ENCODE assay signal across 16 cellular contexts in the genomic region with DNA sequence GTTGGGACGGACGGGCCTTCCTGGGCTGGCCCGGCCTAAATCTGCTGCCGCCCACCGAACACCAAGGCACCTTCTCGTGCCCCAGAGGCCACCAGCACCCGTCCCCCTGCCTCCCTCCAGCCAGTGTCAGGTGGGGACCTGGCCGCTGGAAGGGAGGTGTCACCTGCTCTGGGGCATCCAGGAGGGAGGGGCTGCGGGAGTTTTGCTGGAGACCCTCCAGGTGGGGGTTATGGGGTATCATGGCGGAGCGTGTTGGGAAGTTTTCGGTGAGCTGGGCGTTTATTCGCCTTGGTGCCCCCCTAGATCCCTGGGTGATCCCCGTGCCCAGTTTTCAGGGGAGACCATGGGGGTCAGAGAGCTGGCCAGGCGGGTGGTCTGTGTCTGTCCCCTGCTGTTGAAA. TPM values are rescaled to one million over a fixed set of nuclear protein-coding genes. Genes with fewer than 3 reads are reported as not detected.
A peak's percentile ranks its signal among the peaks of the same experiment; 100 is the strongest.
DNase-seq lines count a peak whose midpoint lies in the region; FAIRE-seq and TF ChIP-seq lines count a peak whose summit lies in the region.
"Had no signal": no experiment of that assay in that cellular context is flagged by ENCODE, and none has a peak within 500 bp of the region (broad histone marks: within the 10 kb centered on the region; RNA-seq: fewer than 3 reads in every experiment).

No MANE protein-coding gene starts in this region.

- DNase-seq in activated T-cell treated with anti-CD3 and anti-CD28 coated beads, Interleukin-2, amount 50 U/mL, for 24 hours: no peak
- DNase-seq in activated T-cell treated with anti-CD3 and anti-CD28 coated beads, Interleukin-2, amount 50 U/mL, for 48 hours: no peak
- DNase-seq in trophoblast cell (no peak), cerebellar cortex (ENCODE audit: low spot score) (no peak), HTR-8/SVneo (ENCODE audit: insufficient read length, low spot score) (no peak), spleen (no peak)
- DNase-seq: 8988T; Calu3; CD8-positive, alpha-beta T cell; DMS79 treated with DMSO at 0.1 percent for 48 hours; GF-D8; GOT3; H7; HFFc6 had no signal

- H3K4me1 ChIP-seq in trophoblast cell (ENCODE audit: control insufficient read depth in 1 of 2, insufficient read depth in 2 of 2, low read length in 2 of 2): peaks cover 0 to 5% of the 10 kb centered on the region in 2 experiments
- peaks cover 2 to 99% (median 66%) of the 10 kb centered on the region in 6 donors for H3K4me1 ChIP-seq in spleen

- H3K27me3 Mint-ChIP-seq in activated T-cell treated with anti-CD3 and anti-CD28 coated beads, Interleukin-2, amount 50 U/mL, for 24 hours: no peaks in the 10 kb centered on the region
- no peaks in the 10 kb centered on the region for H3K27me3 Mint-ChIP-seq in dendritic cell treated with granulocyte-macrophage colony-stimulating factor and Interleukin-4, amounts not matched to agents 40 ng/mL and 50 ng/mL, for 4 days

- no peak overlapping the region for H3K14ac ChIP-seq in trophoblast cell (ENCODE audit: low read length)

- H3K79me2 ChIP-seq in trophoblast cell (ENCODE audit: control insufficient read depth, insufficient read depth, low read length, poor library complexity): peaks cover 27% of the 10 kb centered on the region

- no peak overlapping the region for H2BK12ac ChIP-seq in trophoblast cell (ENCODE audit: low read length)

- no peak overlapping the region for H3K9ac ChIP-seq in trophoblast cell (ENCODE audit: low read length)
- H3K9ac ChIP-seq: BLaER1 treated with 17β-estradiol and CSF1 and Interleukin-3, amounts not matched to agents 10 nM and 100 nM had no signal

- H4K12ac ChIP-seq in trophoblast cell (ENCODE audit: low read depth, low read length): no peak overlapping the region

- H3K4me3 Mint-ChIP-seq in activated T-cell treated with anti-CD3 and anti-CD28 coated beads, Interleukin-2, amount 50 U/mL, for 24 hours: no peak overlapping the region
- no peak overlapping the region for H3K4me3 Mint-ChIP-seq in dendritic cell treated with granulocyte-macrophage colony-stimulating factor and Interleukin-4, amounts not matched to agents 40 ng/mL and 50 ng/mL, for 4 days
- H3K4me3 Mint-ChIP-seq: CD8-positive, alpha-beta T cell; HFFc6 had no signal

- no peak overlapping the region for H3K4me2 ChIP-seq in trophoblast cell (ENCODE audit: low read length)

- no peak for TF ChIP-seq CTCF in spleen (IDR thresholded peaks at IDR 0.05 in 8 of 11, conservative IDR thresholded peaks at IDR 0.05 in 3 of 11)

- H3K27me3 ChIP-seq in trophoblast cell (ENCODE audit: insufficient read depth, low read length): no peaks in the 10 kb centered on the region
- no peaks in the 10 kb centered on the region for H3K27me3 ChIP-seq in spleen (replicated peaks in 1 of 7)
- H3K27me3 ChIP-seq: BLaER1 treated with 17β-estradiol and CSF1 and Interleukin-3, amounts not matched to agents 10 nM and 100 nM had no signal

- H3K36me3 Mint-ChIP-seq in activated T-cell treated with anti-CD3 and anti-CD28 coated beads, Interleukin-2, amount 50 U/mL, for 24 hours (ENCODE audit: low read depth): peaks cover 33% of the 10 kb centered on the region
- H3K36me3 Mint-ChIP-seq in dendritic cell treated with granulocyte-macrophage colony-stimulating factor and Interleukin-4, amounts not matched to agents 40 ng/mL and 50 ng/mL, for 4 days (ENCODE audit: low read depth): peaks cover 82% of the 10 kb centered on the region

- H3K9me3 Mint-ChIP-seq in activated T-cell treated with anti-CD3 and anti-CD28 coated beads, Interleukin-2, amount 50 U/mL, for 24 hours: no peaks in the 10 kb centered on the region
- H3K9me3 Mint-ChIP-seq in dendritic cell treated with granulocyte-macrophage colony-stimulating factor and Interleukin-4, amounts not matched to agents 40 ng/mL and 50 ng/mL, for 4 days: no peaks in the 10 kb centered on the region
- H3K9me3 Mint-ChIP-seq: CD8-positive, alpha-beta T cell; HFFc6 had no signal

- no peak overlapping the region for H2BK5ac ChIP-seq in trophoblast cell (ENCODE audit: low read depth, low read length, poor library complexity)

- no peaks in the 10 kb centered on the region for H3K79me1 ChIP-seq in trophoblast cell (ENCODE audit: low read length)

- H3K4me3 ChIP-seq in trophoblast cell (ENCODE audit: low read depth, low read length) (no peak overlapping the region), spleen (no peak overlapping the region)
- H3K4me3 ChIP-seq: BLaER1 treated with 17β-estradiol and CSF1 and Interleukin-3, amounts not matched to agents 10 nM and 100 nM had no signal

- no peak for FAIRE-seq in HTR-8/SVneo (lab: Jason Lieb, UNC)

- TF ChIP-seq POLR2A in spleen (IDR thresholded peaks at IDR 0.05): no peak

- no peak overlapping the region for H2AFZ ChIP-seq in trophoblast cell (ENCODE audit: insufficient read depth, low read length, poor library complexity)

- no peak overlapping the region for H2BK120ac ChIP-seq in trophoblast cell (ENCODE audit: insufficient read depth, low read length, poor library complexity)

- no peak overlapping the region for H4K91ac ChIP-seq in trophoblast cell (ENCODE audit: low read depth, low read length)

- no peak overlapping the region for H3K23ac ChIP-seq in trophoblast cell (ENCODE audit: low read length)

- no peak overlapping the region for H4K8ac ChIP-seq in trophoblast cell (ENCODE audit: low read depth, low read length)

- no peak overlapping the region for H2AK5ac ChIP-seq in trophoblast cell (ENCODE audit: low read length)

- H3K4ac ChIP-seq in trophoblast cell (ENCODE audit: low read depth, low read length): peak overlapping the region; percentile 46

- peaks cover 30% of the 10 kb centered on the region for H3K4me1 Mint-ChIP-seq in activated T-cell treated with anti-CD3 and anti-CD28 coated beads, Interleukin-2, amount 50 U/mL, for 24 hours (ENCODE audit: low read depth)
- peaks cover 91% of the 10 kb centered on the region for H3K4me1 Mint-ChIP-seq in dendritic cell treated with granulocyte-macrophage colony-stimulating factor and Interleukin-4, amounts not matched to agents 40 ng/mL and 50 ng/mL, for 4 days (ENCODE audit: low read depth)

- intact Hi-C loops in dendritic cell treated with granulocyte-macrophage colony-stimulating factor and Interleukin-4, amounts not matched to agents 40 ng/mL and 50 ng/mL, for 4 days (cut with micrococcal nuclease): no loop called here
- intact Hi-C loops in spleen (cut with DNase I; ENCODE audit: low total_unique reads): no loop called here

- H3K27ac ChIP-seq in trophoblast cell (ENCODE audit: low read depth, low read length): no peak overlapping the region
- no peak overlapping the region for H3K27ac ChIP-seq in spleen

- H3K9me3 ChIP-seq in trophoblast cell (ENCODE audit: insufficient read depth, low read depth, low read length): peaks cover 5% of the 10 kb centered on the region
- H3K9me3 ChIP-seq in spleen: no peaks in the 10 kb centered on the region

- H3K36me3 ChIP-seq in trophoblast cell (ENCODE audit: control insufficient read depth in 1 of 2, insufficient read depth in 2 of 2, low read length in 2 of 2) (peaks cover 39 to 42% of the 10 kb centered on the region in 2 experiments), spleen (peaks cover 0 to 74% (median 10%) of the 10 kb centered on the region in 6 donors)

- no peak overlapping the region for H3K18ac ChIP-seq in trophoblast cell (ENCODE audit: low read length)

- WGBS in trophoblast cell (ENCODE audit: extremely low coverage, insufficient coverage, insufficient read length): no CpG with 5 or more reads among the region's 16 CpGs
- WGBS in spleen, 5 donors: 96 to 98% (median 97%) methylated on average over 16 of the region's 16 CpGs

- H3K27ac Mint-ChIP-seq in activated T-cell treated with anti-CD3 and anti-CD28 coated beads, Interleukin-2, amount 50 U/mL, for 24 hours: peak overlapping the region; percentile 40
- peak overlapping the region; percentile 21 for H3K27ac Mint-ChIP-seq in dendritic cell treated with granulocyte-macrophage colony-stimulating factor and Interleukin-4, amounts not matched to agents 40 ng/mL and 50 ng/mL, for 4 days
- H3K27ac Mint-ChIP-seq: CD8-positive, alpha-beta T cell; HFFc6 had no signal

RNA-seq across cellular contexts. Expression of gene CSNK1G2, which starts 9.7 kb away (rescaled TPM):
- polyA plus RNA-seq in trophoblast cell (2013): 92.2 and 93.2 TPM in 2 replicates
- total RNA-seq in spleen: 100 to 1,000 TPM in 3 of 7 donors, 10 to 100 TPM in 4; 72.2 to 115 (median 88.6) TPM
- polyA plus RNA-seq in spleen: 100 to 1,000 TPM in 1 of 3 donors, 10 to 100 TPM in 2; 52.5 to 120 (median 99.1) TPM

RNA-seq across cellular contexts. Expression of gene ADAT3, which starts 45.4 kb away (rescaled TPM):
- 10.9 and 12.1 TPM in 2 replicates for polyA plus RNA-seq in trophoblast cell (2013)
- 10 to 100 TPM in 2 of 7 donors, 1 to 10 TPM in 5; 6.4 to 11.0 (median 8.3) TPM for total RNA-seq in spleen
- polyA plus RNA-seq in spleen: 1 to 10 TPM; 3.2 to 9.4 (median 4.0) TPM

RNA-seq across cellular contexts. Expression of gene SCAMP4, which starts 45.4 kb away (rescaled TPM):
- 70.2 and 70.3 TPM in 2 replicates for polyA plus RNA-seq in trophoblast cell (2013)
- 10 to 100 TPM; 45.4 to 92.2 (median 53.6) TPM for total RNA-seq in spleen
- 10 to 100 TPM; 13.0 to 29.9 (median 17.9) TPM for polyA plus RNA-seq in spleen
